In the genomic region with DNA sequence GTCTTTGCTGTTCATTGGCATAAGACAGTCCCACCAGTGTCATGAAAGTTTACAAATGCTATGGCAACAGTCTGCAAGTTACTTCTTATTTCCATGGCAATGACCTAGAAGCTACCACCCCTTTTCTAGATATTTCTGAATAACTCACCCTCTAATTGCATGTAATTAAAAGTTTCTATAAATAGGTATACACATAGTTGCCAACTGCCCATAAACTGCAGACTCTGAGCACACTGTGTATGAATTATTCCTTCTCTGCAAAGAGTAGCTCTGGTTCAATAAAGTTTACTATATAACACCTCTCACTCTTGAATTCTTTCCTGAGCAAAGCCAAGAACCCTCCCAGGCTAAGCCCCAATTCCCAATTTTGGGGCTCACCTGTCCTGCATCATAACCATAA, we compare ENCODE assay signal across 29 cellular contexts.
DNase-seq lines count a peak whose midpoint lies in the region; ATAC-seq and TF ChIP-seq lines count a peak whose summit lies in the region.
"Had no signal": no experiment of that assay in that cellular context is flagged by ENCODE, and none has a peak within 500 bp of the region (broad histone marks: within the 10 kb centered on the region; RNA-seq: fewer than 3 reads in every experiment).

No MANE protein-coding gene starts in this region.

- no peaks in the 10 kb centered on the region for H3K36me3 ChIP-seq in mucosa of descending colon (ENCODE audit: low read depth)
- H3K36me3 ChIP-seq in breast epithelium, result no peaks in the 10 kb centered on the region
- H3K36me3 ChIP-seq: BE2C; BLaER1; BLaER1 treated with 17β-estradiol and CSF1 and Interleukin-3, amounts not matched to agents 10 nM and 100 nM had no signal

- peak; percentile 84 for ATAC-seq in left colon
- peak; percentile 60 for ATAC-seq in mucosa of descending colon
- no peak for ATAC-seq in HG03442 (IDR thresholded peaks at IDR 0.05; ENCODE audit: unreplicated experiment)
- ATAC-seq: A549; CD8-positive, alpha-beta T cell had no signal

- H3K4me3 ChIP-seq in mucosa of descending colon (no peak overlapping the region), breast epithelium (no peak overlapping the region)
- H3K4me3 ChIP-seq: A549; BLaER1; BLaER1 treated with 17β-estradiol and CSF1 and Interleukin-3, amounts not matched to agents 10 nM and 100 nM had no signal

- no peaks in the 10 kb centered on the region for H3K4me1 ChIP-seq in mucosa of descending colon (ENCODE audit: low read depth)
- no peaks in the 10 kb centered on the region for H3K4me1 ChIP-seq in breast epithelium
- H3K4me1 ChIP-seq: A549; BE2C; BLaER1; BLaER1 treated with 17β-estradiol and CSF1 and Interleukin-3, amounts not matched to agents 10 nM and 100 nM; Caco-2 had no signal

- no peaks in the 10 kb centered on the region for H3K9me3 ChIP-seq in mucosa of descending colon
- no peaks in the 10 kb centered on the region for H3K9me3 ChIP-seq in breast epithelium
- H3K9me3 ChIP-seq: BE2C had no signal

- intact Hi-C loops in left colon (cut with DNase I, micrococcal nuclease) (no loop called here), mucosa of descending colon (cut with DNase I, micrococcal nuclease) (no loop called here), breast epithelium (cut with DNase I; ENCODE audit: low total_unique reads) (no loop called here)

- no peak for TF ChIP-seq CTCF in mucosa of descending colon (IDR thresholded peaks at IDR 0.05)
- no peak for TF ChIP-seq CTCF in breast epithelium (IDR thresholded peaks at IDR 0.05)

- DNase-seq in left colon (no peak), mucosa of descending colon (no peak), breast epithelium (ENCODE audit: low spot score in 2 of 2) (no peak)
- DNase-seq: 8988T; ACHN; AML-193; BE2C; C1 segment of cervical spinal cord; Caco-2; Calu3; CD4-positive, alpha-beta memory T cell; CD4-positive, alpha-beta T cell; CD4-positive, CD25-positive, alpha-beta regulatory T cell; CD8-positive, alpha-beta memory T cell; CD8-positive, alpha-beta T cell; COR-L47; DMS 273 treated with DMSO at 0.1 percent for 48 hours; DMS153; DMS53; DMS79; DMS79 treated with DMSO at 0.1 percent for 48 hours; DND-41; EL had no signal

- H3K27me3 ChIP-seq in breast epithelium, result no peaks in the 10 kb centered on the region
- H3K27me3 ChIP-seq: BE2C; BLaER1; BLaER1 treated with 17β-estradiol and CSF1 and Interleukin-3, amounts not matched to agents 10 nM and 100 nM had no signal

- H3K27ac ChIP-seq in breast epithelium, result no peak overlapping the region
- H3K27ac ChIP-seq: 22Rv1; A549; BLaER1; BLaER1 treated with 17β-estradiol and CSF1 and Interleukin-3, amounts not matched to agents 10 nM and 100 nM; C4-2B had no signal

- no peak for TF ChIP-seq POLR2A in breast epithelium (IDR thresholded peaks at IDR 0.05)
